ENCODE assay signal across 8 cellular contexts in genomic region chr19:1249990-1250298, GRCh38. TPM values are rescaled to one million over a fixed set of nuclear protein-coding genes. Genes with fewer than 3 reads are reported as not detected.
DNase-seq lines count a peak whose midpoint lies in the region; ATAC-seq and TF ChIP-seq lines count a peak whose summit lies in the region.

No MANE protein-coding gene starts in this region.

- H3K27ac Mint-ChIP-seq in progenitor cell of endocrine pancreas, result no peak overlapping the region

- H3K36me3 ChIP-seq in GM06990 (ENCODE audit: control insufficient read depth, insufficient read depth, low read length), result peaks cover 18% of the 10 kb centered on the region
- peaks cover 29% of the 10 kb centered on the region for H3K36me3 ChIP-seq in SJCRH30
- peaks cover 14 to 38% (median 32%) of the 10 kb centered on the region in 4 donors for H3K36me3 ChIP-seq in esophagus muscularis mucosa

- no peak for TF ChIP-seq EP300 in esophagus muscularis mucosa (IDR thresholded peaks at IDR 0.05)

- no peaks in the 10 kb centered on the region for H3K27me3 Mint-ChIP-seq in progenitor cell of endocrine pancreas

- H3K27me3 ChIP-seq in GM06990 (replicated peaks; ENCODE audit: control insufficient read depth, insufficient read depth, low read length) (no peaks in the 10 kb centered on the region), SJCRH30 (no peaks in the 10 kb centered on the region), esophagus muscularis mucosa (peaks cover 0 to 3% (median 0%) of the 10 kb centered on the region in 4 donors)

- no peak for DNase-seq in GM06990 (ENCODE audit: extremely low read depth, insufficient read length)
- no peak for DNase-seq in SJCRH30
- DNase-seq in esophagus muscularis mucosa (ENCODE audit: extremely low spot score), result no peak
- no peak for DNase-seq in progenitor cell of endocrine pancreas (ENCODE audit: low spot score, unreplicated experiment)
- no peak for DNase-seq in midbrain (lab: John Stamatoyannopoulos, UW)
- DNase-seq in GM03348 (ENCODE audit: low spot score), result no peak

- H3K27ac ChIP-seq in SJCRH30 (peak overlapping the region; percentile 46), esophagus muscularis mucosa (replicated peaks in 1 of 4) (peak overlapping the region; percentile 99 to 100 (median 100))

- H3K4me1 ChIP-seq in SJCRH30, result peaks cover 16% of the 10 kb centered on the region
- H3K4me1 ChIP-seq in esophagus muscularis mucosa, result peaks cover 52 to 81% (median 71%) of the 10 kb centered on the region in 4 donors

- H3K9me3 ChIP-seq in SJCRH30 (replicated peaks), result no peaks in the 10 kb centered on the region
- H3K9me3 ChIP-seq in esophagus muscularis mucosa, result no peaks in the 10 kb centered on the region

- no peak for TF ChIP-seq POLR2A in esophagus muscularis mucosa (IDR thresholded peaks at IDR 0.05; ENCODE audit: low read depth)
- TF ChIP-seq POLR2A in GM18505 (IDR thresholded peaks at IDR 0.05; ENCODE audit: borderline replicate concordance, extremely low read depth, insufficient read depth, insufficient read length), result no peak

- peak overlapping the region; percentile 75 for H3K4me3 Mint-ChIP-seq in progenitor cell of endocrine pancreas (ENCODE audit: low read depth)

- H3K4me3 ChIP-seq in GM06990 (replicated peaks; ENCODE audit: low read depth, low read length), result peak overlapping the region; percentile 94
- H3K4me3 ChIP-seq in SJCRH30, result peak overlapping the region; percentile 78
- peak overlapping the region; percentile 77 to 89 (median 82) for H3K4me3 ChIP-seq in esophagus muscularis mucosa

- peaks cover 12% of the 10 kb centered on the region for H3K36me3 Mint-ChIP-seq in progenitor cell of endocrine pancreas (ENCODE audit: insufficient read depth)

- no peak for TF ChIP-seq CTCF in GM06990 (IDR thresholded peaks at IDR 0.05; ENCODE audit: insufficient read depth, low read length, poor library complexity, severe bottlenecking)
- TF ChIP-seq CTCF in esophagus muscularis mucosa (IDR thresholded peaks at IDR 0.05), result no peak
- TF ChIP-seq CTCF in progenitor cell of endocrine pancreas (IDR thresholded peaks at IDR 0.05; ENCODE audit: unreplicated experiment), result no peak

- H3K4me1 Mint-ChIP-seq in progenitor cell of endocrine pancreas (ENCODE audit: low read depth), result peaks cover 7% of the 10 kb centered on the region

- no peaks in the 10 kb centered on the region for H3K9me3 Mint-ChIP-seq in progenitor cell of endocrine pancreas (ENCODE audit: low read depth)

- ATAC-seq in GM18505 (IDR thresholded peaks at IDR 0.05; ENCODE audit: unreplicated experiment), result no peak
- no peak for ATAC-seq in HG02759 (IDR thresholded peaks at IDR 0.05; ENCODE audit: unreplicated experiment)

- intact Hi-C loops in esophagus muscularis mucosa (cut with DNase I), result no loop called here

- 0% methylated on average over 5 of the region's 45 CpGs for WGBS in esophagus muscularis mucosa

RNA-seq across cellular contexts. Expression of gene MIDN, which starts 1.6 kb away (rescaled TPM):
- 9.1 TPM in 2 replicates for total RNA-seq in SJCRH30 (2014; rRNA removed; shearing (Covaris generic))
- total RNA-seq in esophagus muscularis mucosa (10 to 100 TPM; 20.3 to 72.2 (median 31.8) TPM), progenitor cell of endocrine pancreas (187 and 193 TPM in 2 replicates)

RNA-seq across cellular contexts. Expression of gene ATP5F1D, which starts 8.4 kb away (rescaled TPM):
- 25.5 and 32.2 TPM in 2 replicates for total RNA-seq in SJCRH30 (2014; rRNA removed; shearing (Covaris generic))
- 100 to 1,000 TPM in 2 of 4 donors, 10 to 100 TPM in 2; 77.5 to 140 (median 109) TPM for total RNA-seq in esophagus muscularis mucosa
- 107 and 117 TPM in 2 replicates for total RNA-seq in progenitor cell of endocrine pancreas

RNA-seq across cellular contexts. Expression of gene CBARP, which starts 12.1 kb away (rescaled TPM):
- 1.2 and 1.9 TPM in 2 replicates for total RNA-seq in SJCRH30 (2014; rRNA removed; shearing (Covaris generic))
- 1 to 10 TPM in 1 of 4 donors, under 1 TPM in 2, not detected in 1; 0.58 to 1.0 (median 0.99) TPM for total RNA-seq in esophagus muscularis mucosa
- 12.4 and 13.0 TPM in 2 replicates for total RNA-seq in progenitor cell of endocrine pancreas

RNA-seq across cellular contexts. Expression of gene CIRBP, which starts 19.2 kb away (rescaled TPM):
- total RNA-seq in SJCRH30 (2014; rRNA removed; shearing (Covaris generic)), result 159 and 181 TPM in 2 replicates
- total RNA-seq in esophagus muscularis mucosa (100 to 1,000 TPM; 236 to 601 (median 429) TPM), progenitor cell of endocrine pancreas (462 and 465 TPM in 2 replicates)

RNA-seq across cellular contexts. Expression of gene FAM174C, which starts 25.4 kb away (rescaled TPM):
- total RNA-seq in SJCRH30 (2014; rRNA removed; shearing (Covaris generic)), result 22.3 and 25.1 TPM in 2 replicates
- 10 to 100 TPM; 24.9 to 58.9 (median 43.6) TPM for total RNA-seq in esophagus muscularis mucosa
- total RNA-seq in progenitor cell of endocrine pancreas, result 30.0 and 31.8 TPM in 2 replicates
